8 cellular contexts compared by ENCODE assay signal in genomic region chr4:145545538-145546224, GRCh38.
DNase-seq lines count a peak whose midpoint lies in the region; ATAC-seq, FAIRE-seq and TF ChIP-seq lines count a peak whose summit lies in the region.

No MANE protein-coding gene starts in this region.

- H3K27ac Mint-ChIP-seq in brain (peak overlapping the region in 4 of 5 experiments; percentile 29 to 94 (median 73)), nephron progenitor cell (no peak overlapping the region)

- TF ChIP-seq EP300 in HepG2 (IDR thresholded peaks at IDR 0.05; ENCODE audit: low read depth in 2 of 2, low read length in 2 of 2) (no peak; a peak in 1 of 4 replicates), HepG2 (CRISPR knock-in tag; IDR thresholded peaks at IDR 0.05; ENCODE audit: borderline replicate concordance) (no peak)

- TF ChIP-seq POLR2A in HepG2 (IDR thresholded peaks at IDR 0.05; ENCODE audit: insufficient read depth in 1 of 2, low read depth in 2 of 2, low read length in 2 of 2), result no peak

- H2AFZ ChIP-seq in ACC112 (ENCODE audit: low read length, unreplicated experiment) (no peak overlapping the region), HepG2 (ENCODE audit: low read length) (no peak overlapping the region)

- intact Hi-C loops in HepG2 (cut with micrococcal nuclease; ENCODE audit: unreplicated experiment), result no loop called here

- H3K27me3 Mint-ChIP-seq in brain (no peaks in the 10 kb centered on the region), nephron progenitor cell (ENCODE audit: low read depth, poor library complexity) (no peaks in the 10 kb centered on the region)

- DNase-seq in HepG2 (ENCODE audit: low spot score) (no peak), cerebellar nuclear complex (lab: John Stamatoyannopoulos, UW) (no peak), nephron progenitor cell (no peak)

- H3K9me3 Mint-ChIP-seq in brain (no peaks in the 10 kb centered on the region), nephron progenitor cell (no peaks in the 10 kb centered on the region)

- CTCF ChIA-PET in HepG2 (lab: Yijun Ruan, JAX; ENCODE audit: low intra/inter-chr PET ratio, low total read pairs), result no interaction called here

- peaks cover 61% of the 10 kb centered on the region for H3K36me3 Mint-ChIP-seq in brain
- peaks cover 75% of the 10 kb centered on the region for H3K36me3 Mint-ChIP-seq in nephron progenitor cell (ENCODE audit: low read depth)

- in situ Hi-C loops in HepG2 (cut with HindIII; ENCODE audit: extremely low pct_ligation_motif_present, low pct_unique_long_range_greater_than_20kb), result no loop called here

- no peak overlapping the region for H3K4me3 ChIP-seq in ACC112 (ENCODE audit: low read depth, low read length)
- no peak overlapping the region for H3K4me3 ChIP-seq in HepG2 (replicated peaks in 1 of 3; ENCODE audit: insufficient read depth in 1 of 3, low read depth in 2 of 3, low read length in 3 of 3)

- H3K4me3 Mint-ChIP-seq in brain, result peak overlapping the region in 2 of 5 experiments; percentile 18 to 71
- H3K4me3 Mint-ChIP-seq in nephron progenitor cell, result no peak overlapping the region

- H3K4me2 ChIP-seq in HepG2 (ENCODE audit: low read depth, low read length), result no peak overlapping the region

- H3K36me3 ChIP-seq in ACC112 (ENCODE audit: insufficient read depth, low read length) (no peaks in the 10 kb centered on the region), HepG2 (replicated peaks in 1 of 2; ENCODE audit: control insufficient read depth in 1 of 2, insufficient read depth in 2 of 2, low read length in 2 of 2) (peaks cover 3 to 16% of the 10 kb centered on the region in 2 experiments; a peak in 4 of 5 replicates)

- no peak for TF ChIP-seq CTCF in brain (conservative IDR thresholded peaks at IDR 0.05)
- TF ChIP-seq CTCF in HepG2 (CRISPR knock-in tag; IDR thresholded peaks at IDR 0.05), result no peak
- no peak for TF ChIP-seq CTCF in nephron progenitor cell (IDR thresholded peaks at IDR 0.05)

- no peaks in the 10 kb centered on the region for H3K79me2 ChIP-seq in ACC112 (ENCODE audit: control insufficient read depth, insufficient read depth, low read length, unreplicated experiment)
- H3K79me2 ChIP-seq in HepG2 (ENCODE audit: insufficient read depth, low read length), result no peaks in the 10 kb centered on the region

- no TSS peak for BruUV-seq in HepG2 (replicated peaks; lab: Mats Ljungman, UMichigan)

- ATAC-seq in HG02852 (IDR thresholded peaks at IDR 0.05; ENCODE audit: unreplicated experiment) (peak; percentile 64), HepG2 (no peak), HG03460 (IDR thresholded peaks at IDR 0.05; ENCODE audit: unreplicated experiment) (no peak)
- ATAC-seq in activated CD4-positive, CD25-positive, alpha-beta regulatory T cell treated with anti-CD3 and anti-CD28 coated beads, Interleukin-2, amount 50 U/mL, for 24 hours, result no peak

- no peaks in the 10 kb centered on the region for H3K27me3 ChIP-seq in ACC112 (ENCODE audit: insufficient read depth, low read length)
- H3K27me3 ChIP-seq in HepG2 (ENCODE audit: control insufficient read depth in 1 of 2, insufficient read depth in 2 of 2, low read length in 2 of 2), result no peaks in the 10 kb centered on the region

- H3K27ac ChIP-seq in ACC112 (ENCODE audit: low read depth, low read length), result peak overlapping the region; percentile 29; the same call in 1 of the 2 replicates
- no peak overlapping the region for H3K27ac ChIP-seq in HepG2 (ENCODE audit: extremely low read length, insufficient read depth, low read length)

- peaks cover 52% of the 10 kb centered on the region for H3K4me1 Mint-ChIP-seq in brain
- peaks cover 18% of the 10 kb centered on the region for H3K4me1 Mint-ChIP-seq in nephron progenitor cell

- no peaks in the 10 kb centered on the region for H3K9me3 ChIP-seq in HepG2 (ENCODE audit: low read length)

- no peak for TF ChIP-seq RAD21 in HepG2 (CRISPR knock-in tag; IDR thresholded peaks at IDR 0.05)

- H3K4me1 ChIP-seq in ACC112 (ENCODE audit: control insufficient read depth, insufficient read depth, low read length, unreplicated experiment) (peaks cover 16% of the 10 kb centered on the region), HepG2 (ENCODE audit: insufficient read depth, low read length) (no peaks in the 10 kb centered on the region)

- H3K9ac ChIP-seq in HepG2 (ENCODE audit: insufficient read depth, low read depth, low read length), result no peak overlapping the region

- POLR2A ChIA-PET in HepG2 (lab: Yijun Ruan, JAX), result no interaction called here

- H4K20me1 ChIP-seq in HepG2 (ENCODE audit: insufficient read depth, low read length), result no peaks in the 10 kb centered on the region

- FAIRE-seq in HepG2 (lab: Jason Lieb, UNC), result no peak

TF ChIP-seq in HepG2, 621 proteins besides CTCF, POLR2A, EP300 and RAD21:
- TF ChIP-seq FOSL2 (CRISPR knock-in tag; IDR thresholded peaks at IDR 0.05) (peak; percentile 22; the same call in 1 of the 2 replicates), GTF3A (CRISPR knock-in tag; conservative IDR thresholded peaks at IDR 0.05) (no peak), ZFP62 (CRISPR knock-in tag; IDR thresholded peaks at IDR 0.05) (no peak), AHR (CRISPR knock-in tag; IDR thresholded peaks at IDR 0.05) (no peak)
